27 cellular contexts compared by ENCODE assay signal in the genomic region with DNA sequence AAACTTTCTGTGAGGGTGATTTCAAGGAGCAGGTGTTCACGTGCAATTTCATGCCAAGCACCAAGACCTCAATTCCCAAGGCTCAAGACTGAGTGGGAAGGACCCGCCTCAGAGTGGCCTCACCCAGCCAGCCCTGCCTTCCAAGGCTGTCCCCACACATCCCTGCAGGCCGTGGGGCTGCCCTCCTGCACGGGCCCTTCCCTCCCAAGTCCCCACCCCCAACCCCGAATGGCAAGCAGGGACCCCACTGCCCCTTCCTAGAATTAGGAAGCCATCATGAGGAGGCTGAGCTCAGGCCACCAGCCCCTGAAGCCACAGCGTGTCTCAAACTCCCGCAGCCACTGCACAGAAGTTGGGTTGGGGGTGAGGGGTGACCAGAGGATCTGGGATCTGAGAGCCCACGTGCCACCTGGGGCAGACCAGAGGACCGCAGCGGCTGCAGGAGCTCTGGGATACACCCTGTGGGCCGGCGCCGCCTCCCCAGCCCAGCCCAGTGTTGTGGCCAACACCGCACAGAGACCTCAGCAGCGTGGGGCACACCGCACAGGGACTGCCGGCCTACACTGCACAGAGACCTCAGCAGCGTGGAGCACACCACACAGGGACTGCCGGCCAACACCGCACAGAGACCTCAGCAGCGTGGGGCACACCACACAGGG. TPM values are rescaled to one million over a fixed set of nuclear protein-coding genes. Genes with fewer than 3 reads are reported as not detected.
DNase-seq lines count a peak whose midpoint lies in the region; ATAC-seq, FAIRE-seq and TF ChIP-seq lines count a peak whose summit lies in the region.
"Had no signal": no experiment of that assay in that cellular context is flagged by ENCODE, and none has a peak within 500 bp of the region (broad histone marks: within the 10 kb centered on the region; RNA-seq: fewer than 3 reads in every experiment).

No MANE protein-coding gene starts in this region.

- DNase-seq in RWPE2 (ENCODE audit: low spot score), result peak; percentile 54
- DNase-seq in K562 (ENCODE audit: extremely low read depth in 1 of 4, low spot score in 3 of 4), result no peak
- DNase-seq in stimulated activated naive B cell treated with anti-CD40 and anti-IgM and Interleukin-4, amounts not matched to agents 10 μg/mL and 1 μg/mL and 100 μg/mL, for 72 hours, result no peak
- no peak for DNase-seq in NCI-H1436 treated with DMSO at 0.1 percent for 48 hours (lab: John Stamatoyannopoulos, UW)
- no peak for DNase-seq in T-helper 17 cell
- DNase-seq in GM19240 (ENCODE audit: insufficient read length, low spot score), result no peak
- DNase-seq: 8988T; ACHN; BE2C; C1 segment of cervical spinal cord; CD4-positive, CD25-positive, alpha-beta regulatory T cell; CD8-positive, alpha-beta memory T cell; COR-L47; DMS 273 treated with DMSO at 0.1 percent for 48 hours; DMS153; DMS53; DMS79; DND-41; EL; GDM1 had no signal

- no peak for TF ChIP-seq EP300 in K562 (IDR thresholded peaks at IDR 0.05; ENCODE audit: low read length)

- WGBS in K562 (ENCODE audit: insufficient coverage, low coverage, missing lambda C conversion rate), result 90% methylated on average over 15 of the region's 21 CpGs

- ATAC-seq in RWPE2 (ENCODE audit: low read depth) (no peak), K562 (no peak), T-helper 17 cell (no peak)
- ATAC-seq in stimulated activated naive B cell treated with anti-CD40 and anti-IgM and Interleukin-4, amounts not matched to agents 10 μg/mL and 1 μg/mL and 100 μg/mL, for 72 hours (replicated peaks), result no peak
- ATAC-seq: GM12878 had no signal

- CTCF ChIA-PET in K562 (lab: Yijun Ruan, JAX; ENCODE audit: low intra/inter-chr PET ratio), result no interaction called here

- intact Hi-C loops in K562 (cut with micrococcal nuclease), result no loop called here

- POLR2A ChIA-PET in K562 (lab: Yijun Ruan, JAX), result no interaction called here

- H3K9ac ChIP-seq in K562 (ENCODE audit: insufficient read depth in 1 of 2, low read depth in 2 of 2, low read length in 2 of 2), result no peak overlapping the region
- H3K9ac ChIP-seq: BLaER1 had no signal

- H4K20me1 ChIP-seq in K562 (replicated peaks; ENCODE audit: control insufficient read depth, insufficient read depth, low read length), result no peaks in the 10 kb centered on the region

- H3K4me3 Mint-ChIP-seq in stimulated activated naive B cell treated with anti-CD40 and anti-IgM and Interleukin-4, amounts not matched to agents 10 μg/mL and 1 μg/mL and 100 μg/mL, for 72 hours, result no peak overlapping the region
- H3K4me3 Mint-ChIP-seq in T-helper 17 cell, result no peak overlapping the region
- H3K4me3 Mint-ChIP-seq: CD14-positive monocyte; CD4-positive, alpha-beta memory T cell; CD4-positive, CD25-positive, alpha-beta regulatory T cell; CD8-positive, alpha-beta memory T cell had no signal

- H2AFZ ChIP-seq in K562 (ENCODE audit: low read depth, low read length), result no peak overlapping the region

- no peaks in the 10 kb centered on the region for H3K27me3 Mint-ChIP-seq in stimulated activated naive B cell treated with anti-CD40 and anti-IgM and Interleukin-4, amounts not matched to agents 10 μg/mL and 1 μg/mL and 100 μg/mL, for 72 hours
- H3K27me3 Mint-ChIP-seq in T-helper 17 cell, result no peaks in the 10 kb centered on the region
- H3K27me3 Mint-ChIP-seq: CD4-positive, alpha-beta memory T cell; CD4-positive, CD25-positive, alpha-beta regulatory T cell; CD8-positive, alpha-beta memory T cell had no signal

- H3K27ac Mint-ChIP-seq in stimulated activated naive B cell treated with anti-CD40 and anti-IgM and Interleukin-4, amounts not matched to agents 10 μg/mL and 1 μg/mL and 100 μg/mL, for 72 hours, result peak overlapping the region; percentile 25
- no peak overlapping the region for H3K27ac Mint-ChIP-seq in T-helper 17 cell
- H3K27ac Mint-ChIP-seq: CD14-positive monocyte; CD4-positive, alpha-beta memory T cell; CD4-positive, CD25-positive, alpha-beta regulatory T cell had no signal

- peaks cover 7 to 14% of the 10 kb centered on the region in 2 donors for H3K4me1 Mint-ChIP-seq in stimulated activated naive B cell treated with anti-CD40 and anti-IgM and Interleukin-4, amounts not matched to agents 10 μg/mL and 1 μg/mL and 100 μg/mL, for 72 hours
- H3K4me1 Mint-ChIP-seq in T-helper 17 cell, result no peaks in the 10 kb centered on the region
- H3K4me1 Mint-ChIP-seq: CD14-positive monocyte; CD4-positive, alpha-beta memory T cell had no signal

- H3K27ac ChIP-seq in RWPE2 (ENCODE audit: poor library complexity, severe bottlenecking) (no peak overlapping the region), K562 (ENCODE audit: extremely low read depth, low read depth, low read length) (no peak overlapping the region)
- H3K27ac ChIP-seq: BLaER1 had no signal

- no TSS peak for BruUV-seq in K562 (replicated peaks; lab: Mats Ljungman, UMichigan)

- no peaks in the 10 kb centered on the region for H3K9me1 ChIP-seq in K562 (ENCODE audit: control insufficient read depth, insufficient read depth, low read length)

- H3K79me2 ChIP-seq in K562 (ENCODE audit: control insufficient read depth, insufficient read depth, low read length), result peaks cover 17% of the 10 kb centered on the region

- no peak overlapping the region for H3K4me2 ChIP-seq in K562 (ENCODE audit: insufficient read depth, low read length)
- H3K4me2 ChIP-seq: BLaER1 had no signal

- H3K9me3 ChIP-seq in RWPE2 (ENCODE audit: severe bottlenecking) (no peaks in the 10 kb centered on the region), K562 (replicated peaks; ENCODE audit: control insufficient read depth, insufficient read depth, low read depth, low read length) (no peaks in the 10 kb centered on the region), T-helper 17 cell (ENCODE audit: control insufficient read depth, low read length, poor library complexity, severe bottlenecking) (no peaks in the 10 kb centered on the region)
- H3K9me3 ChIP-seq: BE2C, BLaER1 had no signal

- TF ChIP-seq CTCF in RWPE2 (IDR thresholded peaks at IDR 0.05; ENCODE audit: poor library complexity, severe bottlenecking) (no peak), K562 (IDR thresholded peaks at IDR 0.05 in 2 of 3, conservative IDR thresholded peaks at IDR 0.05 in 1 of 3; ENCODE audit: insufficient read depth in 2 of 3, low read depth in 1 of 3, low read length in 3 of 3) (no peak)

- H3K27me3 ChIP-seq in RWPE2 (ENCODE audit: insufficient read depth, poor library complexity, severe bottlenecking), result no peaks in the 10 kb centered on the region
- no peaks in the 10 kb centered on the region for H3K27me3 ChIP-seq in K562 (ENCODE audit: control insufficient read depth in 2 of 2, insufficient read depth in 2 of 2, low read length in 2 of 2)
- H3K27me3 ChIP-seq: BE2C, BLaER1 had no signal

- H3K4me1 ChIP-seq in RWPE2 (ENCODE audit: insufficient read depth, poor library complexity, severe bottlenecking) (no peaks in the 10 kb centered on the region), K562 (replicated peaks in 1 of 2; ENCODE audit: control insufficient read depth in 2 of 2, insufficient read depth in 2 of 2, low read length in 2 of 2) (peaks cover 1 to 55% of the 10 kb centered on the region in 2 experiments; a peak in 3 of 5 replicates)
- H3K4me1 ChIP-seq: BE2C, BLaER1 had no signal

- H3K36me3 Mint-ChIP-seq in stimulated activated naive B cell treated with anti-CD40 and anti-IgM and Interleukin-4, amounts not matched to agents 10 μg/mL and 1 μg/mL and 100 μg/mL, for 72 hours, result peaks cover 16 to 21% of the 10 kb centered on the region in 2 donors
- H3K36me3 Mint-ChIP-seq in T-helper 17 cell (ENCODE audit: low read depth), result no peaks in the 10 kb centered on the region
- H3K36me3 Mint-ChIP-seq: CD4-positive, CD25-positive, alpha-beta regulatory T cell had no signal

- no peak for TF ChIP-seq POLR2A in K562 (conservative IDR thresholded peaks at IDR 0.05)

- TF ChIP-seq RAD21 in K562 (CRISPR knock-in tag; conservative IDR thresholded peaks at IDR 0.05 in 1 of 2, IDR thresholded peaks at IDR 0.05 in 1 of 2), result no peak

- in situ Hi-C loops in K562 (cut with MboI), result no loop called here

- H3K9me3 Mint-ChIP-seq in stimulated activated naive B cell treated with anti-CD40 and anti-IgM and Interleukin-4, amounts not matched to agents 10 μg/mL and 1 μg/mL and 100 μg/mL, for 72 hours, result no peaks in the 10 kb centered on the region
- H3K9me3 Mint-ChIP-seq: CD4-positive, alpha-beta memory T cell; CD4-positive, CD25-positive, alpha-beta regulatory T cell; CD8-positive, alpha-beta memory T cell had no signal

- H3K36me3 ChIP-seq in RWPE2 (ENCODE audit: low read depth) (peaks cover 3% of the 10 kb centered on the region; the same call in 1 of the 2 replicates), K562 (ENCODE audit: control insufficient read depth, insufficient read depth, low read length) (peaks cover 24% of the 10 kb centered on the region; the same call in 2 of the 3 replicates)

- H3K4me3 ChIP-seq in RWPE2 (ENCODE audit: severe bottlenecking) (no peak overlapping the region), K562 (no peak overlapping the region)
- H3K4me3 ChIP-seq: BLaER1, GM12878 had no signal

- FAIRE-seq in K562 (lab: Jason Lieb, UNC), result no peak
- FAIRE-seq: A204.1, GM12878, GM12892, GM18507 had no signal

RNA-seq across cellular contexts. Expression of a gene that starts 20.7 kb away (rescaled TPM):
- 42.1 and 68.9 TPM in 2 replicates for total RNA-seq in K562 (2011; cell fraction: chromatin; rRNA removed; ENCODE audit: low replicate concordance)
- total RNA-seq in K562 (2011; cell fraction: nucleolus; rRNA removed), result 52.6 and 53.5 TPM in 2 replicates
- total RNA-seq in K562 (2011; cell fraction: nucleoplasm; rRNA removed), result 51.0 and 57.1 TPM in 2 replicates
- 22.3 and 24.0 TPM in 2 replicates for total RNA-seq in K562 (2014; rRNA removed)
- 4.7 and 6.1 TPM in 2 replicates for total RNA-seq in K562 (2014; rRNA removed; fragmentation: Illumina TruSeq; extraction: Trizol)
- 13.6 and 13.9 TPM in 2 replicates for total RNA-seq in K562 (2015; rRNA removed; fragmentation: Illumina TruSeq; extraction: Trizol)
- 19.9 and 22.2 TPM in 2 replicates for total RNA-seq in K562 (2021)
- 18.6 and 20.7 TPM in 2 replicates for polyA plus RNA-seq in K562 (2011; rRNA removed)
- 20.9 and 40.1 TPM in 2 replicates for polyA plus RNA-seq in K562 (2011; cell fraction: cytosol; rRNA removed)
- 55.5 and 97.5 TPM in 2 replicates for polyA plus RNA-seq in K562 (2011; cell fraction: nucleus; rRNA removed)
- polyA plus RNA-seq in K562 (2012), result 18.3 and 26.9 TPM in 2 replicates
- polyA plus RNA-seq in K562 (2014; fragmentation: Illumina TruSeq; extraction: Trizol), result 9.0 and 13.6 TPM in 2 replicates
- 1 to 10 TPM in 1 of 2 experiments, under 1 TPM in 1; 0.69 to 1.0 TPM for polyA plus RNA-seq in K562 (2014; fragmentation: Nextera tagmentation; extraction: Ambion mirVana)
- 31.5 and 33.3 TPM in 2 replicates for polyA plus RNA-seq in K562 (2014; rRNA removed)
- polyA minus RNA-seq in K562 (2011; rRNA and poly(A)+ RNA removed), result 1.6 and 5.7 TPM in 2 replicates
- polyA minus RNA-seq in K562 (2011; cell fraction: cytosol; rRNA and poly(A)+ RNA removed), result 7.7 and 10.3 TPM in 2 replicates
- polyA minus RNA-seq in K562 (2011; cell fraction: nucleus; rRNA and poly(A)+ RNA removed), result 11.7 and 13.1 TPM in 2 replicates
- 10 to 100 TPM; 39.2 to 48.0 TPM for total RNA-seq in T-helper 17 cell

RNA-seq across cellular contexts. Expression of a gene that starts 20.7 kb away (rescaled TPM):
- total RNA-seq in K562 (2011; cell fraction: chromatin; rRNA removed; ENCODE audit: low replicate concordance), result 2.8 and 6.4 TPM in 2 replicates
- total RNA-seq in K562 (2011; cell fraction: nucleolus; rRNA removed), result 8.8 and 12.3 TPM in 2 replicates
- total RNA-seq in K562 (2011; cell fraction: nucleoplasm; rRNA removed), result 3.4 and 7.0 TPM in 2 replicates
- total RNA-seq in K562 (2014; rRNA removed) (74.8 and 100.0 TPM in 2 replicates), K562 (2014; rRNA removed; fragmentation: Illumina TruSeq; extraction: Trizol) (6.7 TPM in 2 replicates), K562 (2015; rRNA removed; fragmentation: Illumina TruSeq; extraction: Trizol) (29.6 and 31.9 TPM in 2 replicates), K562 (2021) (50.5 and 53.7 TPM in 2 replicates), T-helper 17 cell (10 to 100 TPM; 24.4 to 27.7 TPM)
- polyA plus RNA-seq in K562 (2011; rRNA removed) (15.8 and 16.5 TPM in 2 replicates), K562 (2014; fragmentation: Illumina TruSeq; extraction: Trizol) (10.3 and 22.1 TPM in 2 replicates), K562 (2014; fragmentation: Nextera tagmentation; extraction: Ambion mirVana) (1 to 10 TPM; 1.5 to 2.4 TPM), K562 (2014; rRNA removed) (53.3 and 75.7 TPM in 2 replicates)
- 21.3 and 65.5 TPM in 2 replicates for polyA plus RNA-seq in K562 (2011; cell fraction: cytosol; rRNA removed)
- 12.1 and 18.1 TPM in 2 replicates for polyA plus RNA-seq in K562 (2011; cell fraction: nucleus; rRNA removed)
- polyA plus RNA-seq in K562 (2012), result 34.9 and 46.9 TPM in 2 replicates
- 2.6 and 4.5 TPM in 2 replicates for polyA minus RNA-seq in K562 (2011; rRNA and poly(A)+ RNA removed)
- 17.2 and 24.6 TPM in 2 replicates for polyA minus RNA-seq in K562 (2011; cell fraction: cytosol; rRNA and poly(A)+ RNA removed)
- 7.1 and 7.8 TPM in 2 replicates for polyA minus RNA-seq in K562 (2011; cell fraction: nucleus; rRNA and poly(A)+ RNA removed)

RNA-seq across cellular contexts. Expression of a gene that starts 39.0 kb away (rescaled TPM):
- 10.8 and 42.1 TPM in 2 replicates for total RNA-seq in K562 (2011; cell fraction: chromatin; rRNA removed; ENCODE audit: low replicate concordance)
- 29.0 and 32.5 TPM in 2 replicates for total RNA-seq in K562 (2011; cell fraction: nucleolus; rRNA removed)
- total RNA-seq in K562 (2011; cell fraction: nucleoplasm; rRNA removed), result 13.0 and 13.4 TPM in 2 replicates
- total RNA-seq in K562 (2014; rRNA removed), result 2.3 and 4.5 TPM in 2 replicates
- 0.06 and 0.18 TPM in 2 replicates for total RNA-seq in K562 (2014; rRNA removed; fragmentation: Illumina TruSeq; extraction: Trizol)
- total RNA-seq in K562 (2015; rRNA removed; fragmentation: Illumina TruSeq; extraction: Trizol), result 0.33 and 1.2 TPM in 2 replicates
- total RNA-seq in K562 (2021), result 3.3 and 3.4 TPM in 2 replicates
- 0.81 and 1.8 TPM in 2 replicates for polyA plus RNA-seq in K562 (2011; rRNA removed)
- 0.55 and 1.9 TPM in 2 replicates for polyA plus RNA-seq in K562 (2011; cell fraction: cytosol; rRNA removed)
- 15.2 and 24.6 TPM in 2 replicates for polyA plus RNA-seq in K562 (2011; cell fraction: nucleus; rRNA removed)
- 3.2 and 13.5 TPM in 2 replicates for polyA plus RNA-seq in K562 (2012)
- polyA plus RNA-seq in K562 (2014; fragmentation: Illumina TruSeq; extraction: Trizol), result 0.34 and 1.1 TPM in 2 replicates
- under 1 TPM in 1 of 2 experiments, not detected in 1; 0.03 TPM for polyA plus RNA-seq in K562 (2014; fragmentation: Nextera tagmentation; extraction: Ambion mirVana)
- polyA plus RNA-seq in K562 (2014; rRNA removed), result 1.5 and 4.5 TPM in 2 replicates
- polyA minus RNA-seq in K562 (2011; rRNA and poly(A)+ RNA removed), result 0.33 and 1.1 TPM in 2 replicates
- polyA minus RNA-seq in K562 (2011; cell fraction: cytosol; rRNA and poly(A)+ RNA removed), result 1.7 and 1.9 TPM in 2 replicates
- 8.8 and 11.0 TPM in 2 replicates for polyA minus RNA-seq in K562 (2011; cell fraction: nucleus; rRNA and poly(A)+ RNA removed)
- 10 to 100 TPM; 11.8 to 20.0 TPM for total RNA-seq in T-helper 17 cell
- polyA plus RNA-seq: CD14-positive monocyte had no signal

RNA-seq across cellular contexts. Expression of a gene that starts 42.1 kb away (rescaled TPM):
- total RNA-seq in K562 (2011; cell fraction: chromatin; rRNA removed; ENCODE audit: low replicate concordance), result 87.2 and 161 TPM in 2 replicates
- 91.9 and 116 TPM in 2 replicates for total RNA-seq in K562 (2011; cell fraction: nucleolus; rRNA removed)
- 69.6 and 98.9 TPM in 2 replicates for total RNA-seq in K562 (2011; cell fraction: nucleoplasm; rRNA removed)
- total RNA-seq in K562 (2014; rRNA removed), result 17.2 and 17.6 TPM in 2 replicates
- 4.2 and 4.4 TPM in 2 replicates for total RNA-seq in K562 (2014; rRNA removed; fragmentation: Illumina TruSeq; extraction: Trizol)
- 5.1 and 12.1 TPM in 2 replicates for total RNA-seq in K562 (2015; rRNA removed; fragmentation: Illumina TruSeq; extraction: Trizol)
- 22.3 and 30.2 TPM in 2 replicates for total RNA-seq in K562 (2021)
- 19.0 and 26.5 TPM in 2 replicates for polyA plus RNA-seq in K562 (2011; rRNA removed)
- 17.4 and 36.7 TPM in 2 replicates for polyA plus RNA-seq in K562 (2011; cell fraction: cytosol; rRNA removed)
- 121 and 141 TPM in 2 replicates for polyA plus RNA-seq in K562 (2011; cell fraction: nucleus; rRNA removed)
- 11.5 and 25.8 TPM in 2 replicates for polyA plus RNA-seq in K562 (2012)
- 3.3 and 18.5 TPM in 2 replicates for polyA plus RNA-seq in K562 (2014; fragmentation: Illumina TruSeq; extraction: Trizol)
- under 1 TPM; 0.37 to 0.48 TPM for polyA plus RNA-seq in K562 (2014; fragmentation: Nextera tagmentation; extraction: Ambion mirVana)
- polyA plus RNA-seq in K562 (2014; rRNA removed), result 17.5 and 22.1 TPM in 2 replicates
- 3.1 and 3.6 TPM in 2 replicates for polyA minus RNA-seq in K562 (2011; rRNA and poly(A)+ RNA removed)
- 23.1 and 27.5 TPM in 2 replicates for polyA minus RNA-seq in K562 (2011; cell fraction: cytosol; rRNA and poly(A)+ RNA removed)
- 25.4 and 28.3 TPM in 2 replicates for polyA minus RNA-seq in K562 (2011; cell fraction: nucleus; rRNA and poly(A)+ RNA removed)
- total RNA-seq in T-helper 17 cell, result 10 to 100 TPM; 63.0 to 64.8 TPM

RNA-seq across cellular contexts. Expression of a gene that starts 48.1 kb away (rescaled TPM):
- 18.2 and 43.0 TPM in 2 replicates for total RNA-seq in K562 (2011; cell fraction: chromatin; rRNA removed; ENCODE audit: low replicate concordance)
- 45.9 and 52.7 TPM in 2 replicates for total RNA-seq in K562 (2011; cell fraction: nucleolus; rRNA removed)
- 35.9 and 40.4 TPM in 2 replicates for total RNA-seq in K562 (2011; cell fraction: nucleoplasm; rRNA removed)
- total RNA-seq in K562 (2014; rRNA removed), result 48.7 and 49.7 TPM in 2 replicates
- 12.3 and 15.4 TPM in 2 replicates for total RNA-seq in K562 (2014; rRNA removed; fragmentation: Illumina TruSeq; extraction: Trizol)
- 34.4 and 35.6 TPM in 2 replicates for total RNA-seq in K562 (2015; rRNA removed; fragmentation: Illumina TruSeq; extraction: Trizol)
- 31.9 and 35.3 TPM in 2 replicates for total RNA-seq in K562 (2021)
- 46.1 and 47.0 TPM in 2 replicates for polyA plus RNA-seq in K562 (2011; rRNA removed)
- polyA plus RNA-seq in K562 (2011; cell fraction: cytosol; rRNA removed), result 52.6 and 64.3 TPM in 2 replicates
- 44.3 and 47.3 TPM in 2 replicates for polyA plus RNA-seq in K562 (2011; cell fraction: nucleus; rRNA removed)
- 16.8 and 31.2 TPM in 2 replicates for polyA plus RNA-seq in K562 (2012)
- 20.5 and 37.8 TPM in 2 replicates for polyA plus RNA-seq in K562 (2014; fragmentation: Illumina TruSeq; extraction: Trizol)
- polyA plus RNA-seq in K562 (2014; fragmentation: Nextera tagmentation; extraction: Ambion mirVana), result 1 to 10 TPM; 1.3 to 3.9 TPM
- polyA plus RNA-seq in K562 (2014; rRNA removed), result 43.9 and 50.0 TPM in 2 replicates
- polyA minus RNA-seq in K562 (2011; rRNA and poly(A)+ RNA removed), result 10.9 and 12.0 TPM in 2 replicates
- 8.9 and 11.7 TPM in 2 replicates for polyA minus RNA-seq in K562 (2011; cell fraction: cytosol; rRNA and poly(A)+ RNA removed)
- polyA minus RNA-seq in K562 (2011; cell fraction: nucleus; rRNA and poly(A)+ RNA removed), result 9.6 and 14.0 TPM in 2 replicates
- 1 to 10 TPM; 7.0 to 8.8 TPM for total RNA-seq in T-helper 17 cell
